Comparison of ENCODE assay signal across 31 cellular contexts in the genomic region with DNA sequence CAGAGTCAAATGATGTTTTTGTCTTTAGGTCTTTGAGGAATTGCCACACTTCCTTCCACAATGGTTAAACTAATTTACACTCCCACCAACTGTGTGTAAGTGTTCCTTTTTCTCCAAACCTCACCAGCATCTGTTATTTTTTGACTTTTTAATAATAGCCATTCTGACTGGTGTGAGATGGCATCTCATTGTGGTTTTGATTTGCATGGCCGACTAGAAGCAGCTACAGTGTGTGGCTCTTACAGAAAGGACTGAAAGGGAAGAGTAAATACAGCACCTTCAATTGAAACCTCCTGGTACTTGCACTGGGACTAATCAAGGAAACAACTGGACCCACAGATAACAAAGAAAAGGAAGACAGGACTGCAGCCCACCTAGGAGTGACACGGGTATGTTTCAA.
"Had no signal": no experiment of that assay in that cellular context is flagged by ENCODE, and none has a peak within 500 bp of the region (broad histone marks: within the 10 kb centered on the region; RNA-seq: fewer than 3 reads in every experiment).

No MANE protein-coding gene starts in this region.

- H3K27me3 ChIP-seq: brain microvascular endothelial cell, dorsolateral prefrontal cortex, esophagus squamous epithelium, gastroesophageal sphincter, heart right ventricle had no signal

- ATAC-seq: activated CD8-positive, alpha-beta T cell treated with anti-CD3 and anti-CD28 coated beads for 36 hours; activated T-cell treated with anti-CD3 and anti-CD28 coated beads, Interleukin-2, amount 50 U/mL, for 4 hours; activated T-helper 17 cell treated with anti-CD3 and anti-CD28 coated beads, Interleukin-2, amount 50 U/mL, for 72 hours; gastroesophageal sphincter; heart right ventricle; T-helper 17 cell; WTC11 had no signal

- DNase-seq: activated CD4-positive, alpha-beta T cell treated with anti-CD3 and anti-CD28 coated beads for 48 hours; activated CD4-positive, alpha-beta T cell treated with anti-CD3 and anti-CD28 coated beads, Interleukin-2, amount 50 U/mL, for 1 hour; activated CD4-positive, alpha-beta T cell treated with anti-CD3 and anti-CD28 coated beads, Interleukin-2, amount 50 U/mL, for 48 hours; activated CD8-positive, alpha-beta memory T cell treated with anti-CD3 and anti-CD28 coated beads for 24 hours; activated CD8-positive, alpha-beta T cell treated with anti-CD3 and anti-CD28 coated beads for 36 hours; activated effector memory CD4-positive, alpha-beta T cell treated with Interleukin-2 at 50 U/mL for 16 hours; activated gamma-delta T cell treated with Interleukin-2 at 50 U/mL for 16 hours; activated naive CD4-positive, alpha-beta T cell treated with anti-CD3 and anti-CD28 coated beads, Interleukin-2, amount 50 U/mL, for 16 hours; activated naive CD4-positive, alpha-beta T cell treated with Interleukin-2 at 50 U/mL for 16 hours; activated T-cell treated with anti-CD3 and anti-CD28 coated beads, Interleukin-2, amount 50 U/mL, for 4 hours; amniotic stem cell; anterior cingulate cortex; brain microvascular endothelial cell; dorsolateral prefrontal cortex; effector memory CD4-positive, alpha-beta T cell; esophagus squamous epithelium; foreskin melanocyte; heart right ventricle; T-helper 1 cell; T-helper 17 cell; T1000 had no signal

- H3K9me3 ChIP-seq: esophagus squamous epithelium had no signal

- H3K36me3 Mint-ChIP-seq: activated naive CD8-positive, alpha-beta T cell had no signal

- H3K27ac Mint-ChIP-seq: activated CD8-positive, alpha-beta T cell treated with anti-CD3 and anti-CD28 coated beads for 36 hours; activated naive CD8-positive, alpha-beta T cell; activated T-helper 17 cell treated with anti-CD3 and anti-CD28 coated beads, Interleukin-2, amount 50 U/mL, for 72 hours; dendritic cell treated with granulocyte-macrophage colony-stimulating factor and Interleukin-4, amounts not matched to agents 40 ng/mL and 50 ng/mL, for 4 days; T-helper 17 cell; T-helper 2 cell treated with Interferon-gamma antibody and Interleukin-4, amounts not matched to agents 5 μg/mL and 100 μg/mL, for 36 hours; WTC11 had no signal

- H3K36me3 ChIP-seq: brain microvascular endothelial cell, esophagus squamous epithelium, gastroesophageal sphincter, heart right ventricle had no signal

- H3K27ac ChIP-seq: brain microvascular endothelial cell, coronary artery, dorsolateral prefrontal cortex, epithelial cell of prostate, esophagus squamous epithelium, gastroesophageal sphincter, heart right ventricle, VCaP had no signal

- H3K4me3 Mint-ChIP-seq: activated CD8-positive, alpha-beta T cell treated with anti-CD3 and anti-CD28 coated beads for 36 hours; activated naive CD8-positive, alpha-beta T cell; activated T-cell treated with anti-CD3 and anti-CD28 coated beads, Interleukin-2, amount 50 U/mL, for 4 hours; activated T-helper 17 cell treated with anti-CD3 and anti-CD28 coated beads, Interleukin-2, amount 50 U/mL, for 72 hours; central memory CD8-positive, alpha-beta T cell; dendritic cell treated with granulocyte-macrophage colony-stimulating factor and Interleukin-4, amounts not matched to agents 40 ng/mL and 50 ng/mL, for 4 days; T-helper 17 cell; T-helper 2 cell treated with Interferon-gamma antibody and Interleukin-4, amounts not matched to agents 5 μg/mL and 100 μg/mL, for 36 hours; WTC11 had no signal

- H3K4me1 ChIP-seq: esophagus squamous epithelium, gastroesophageal sphincter, heart right ventricle had no signal

- H3K4me1 Mint-ChIP-seq: activated T-helper 17 cell treated with anti-CD3 and anti-CD28 coated beads, Interleukin-2, amount 50 U/mL, for 72 hours; central memory CD8-positive, alpha-beta T cell; T-helper 17 cell; WTC11 had no signal

- H3K27me3 Mint-ChIP-seq: activated CD8-positive, alpha-beta T cell treated with anti-CD3 and anti-CD28 coated beads for 36 hours; activated naive CD8-positive, alpha-beta T cell; activated T-helper 17 cell treated with anti-CD3 and anti-CD28 coated beads, Interleukin-2, amount 50 U/mL, for 72 hours; central memory CD8-positive, alpha-beta T cell; dendritic cell treated with granulocyte-macrophage colony-stimulating factor and Interleukin-4, amounts not matched to agents 40 ng/mL and 50 ng/mL, for 4 days; T-helper 17 cell had no signal

- H3K4me3 ChIP-seq: coronary artery, dorsolateral prefrontal cortex, esophagus squamous epithelium, gastroesophageal sphincter, heart right ventricle had no signal
